ENCODE assay signal across 14 cellular contexts in the genomic region with DNA sequence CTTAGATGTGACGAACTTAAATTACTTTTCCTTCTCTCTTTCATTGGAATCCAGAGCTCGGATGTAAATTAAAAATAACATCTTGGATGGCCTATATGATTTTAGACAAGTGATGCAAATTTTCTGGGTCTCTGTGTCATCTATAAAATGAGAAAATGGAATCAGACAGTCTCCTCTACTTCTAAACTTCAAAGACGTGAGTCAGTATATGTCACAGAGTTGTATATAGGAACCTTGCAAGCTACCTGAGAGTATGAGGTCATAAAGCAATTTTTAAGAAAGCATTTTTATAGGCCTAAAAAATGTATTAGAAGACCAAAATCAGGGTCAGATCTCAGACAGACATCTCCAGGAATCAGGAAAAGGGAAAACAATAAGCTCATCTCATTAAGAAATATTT.
"Had no signal": no experiment of that assay in that cellular context is flagged by ENCODE, and none has a peak within 500 bp of the region (broad histone marks: within the 10 kb centered on the region; RNA-seq: fewer than 3 reads in every experiment).

No MANE protein-coding gene starts in this region.

- ATAC-seq: natural killer cell treated with Interleukin-12 subunit alpha and Interleukin-12 subunit beta and Interleukin-15 and Interleukin-18, amount 100 ng/mL, for 72 hours had no signal

- DNase-seq: activated CD4-positive, alpha-beta T cell treated with anti-CD3 and anti-CD28 coated beads, Interleukin-2, amount 10 ng/mL, durations not matched to agents 7 days and 5 days; activated gamma-delta T cell treated with Interleukin-2 at 50 U/mL for 16 hours; amniotic stem cell; caudate nucleus; foreskin fibroblast; glutamatergic neuron; left ventricle myocardium inferior; mesendoderm; occipital lobe; stimulated activated CD4-positive, alpha-beta T cell treated with anti-CD3 and anti-CD28 coated beads, Interleukin-4, amount 100 ng/mL, for 24 hours; stimulated activated naive CD4-positive, alpha-beta T cell; T-helper 9 cell; transverse colon had no signal

- H3K9me3 Mint-ChIP-seq: activated CD4-positive, alpha-beta T cell treated with anti-CD3 and anti-CD28 coated beads, Interleukin-2, amount 10 ng/mL, durations not matched to agents 7 days and 5 days; natural killer cell treated with Interleukin-12 subunit alpha and Interleukin-12 subunit beta and Interleukin-15 and Interleukin-18, amount 100 ng/mL, for 72 hours had no signal

- H3K4me3 Mint-ChIP-seq: activated CD4-positive, alpha-beta T cell treated with anti-CD3 and anti-CD28 coated beads, Interleukin-2, amount 10 ng/mL, durations not matched to agents 7 days and 5 days; natural killer cell treated with Interleukin-12 subunit alpha and Interleukin-12 subunit beta and Interleukin-15 and Interleukin-18, amount 100 ng/mL, for 72 hours had no signal

- H3K27me3 Mint-ChIP-seq: activated CD4-positive, alpha-beta T cell treated with anti-CD3 and anti-CD28 coated beads, Interleukin-2, amount 10 ng/mL, durations not matched to agents 7 days and 5 days; natural killer cell treated with Interleukin-12 subunit alpha and Interleukin-12 subunit beta and Interleukin-15 and Interleukin-18, amount 100 ng/mL, for 72 hours had no signal

- H3K36me3 Mint-ChIP-seq: natural killer cell treated with Interleukin-12 subunit alpha and Interleukin-12 subunit beta and Interleukin-15 and Interleukin-18, amount 100 ng/mL, for 72 hours had no signal
